In genomic region chr6:137645850-137646249, GRCh38 we compare ENCODE assay signal across 22 cellular contexts.
"Had no signal": no experiment of that assay in that cellular context is flagged by ENCODE, and none has a peak within 500 bp of the region (broad histone marks: within the 10 kb centered on the region; RNA-seq: fewer than 3 reads in every experiment).

No MANE protein-coding gene starts in this region.

- H3K27ac ChIP-seq: colonic mucosa, epithelial cell of prostate, foreskin keratinocyte, heart right ventricle, left lung, lower lobe of right lung had no signal

- H3K4me3 Mint-ChIP-seq: dendritic cell treated with granulocyte-macrophage colony-stimulating factor and Interleukin-4, amounts not matched to agents 40 ng/mL and 50 ng/mL, for 4 days; effector memory CD8-positive, alpha-beta T cell; endodermal cell; mesothelial cell of epicardium; naive B cell had no signal

- H3K9me3 Mint-ChIP-seq: dendritic cell treated with granulocyte-macrophage colony-stimulating factor and Interleukin-4, amounts not matched to agents 40 ng/mL and 50 ng/mL, for 4 days; effector memory CD8-positive, alpha-beta T cell; endodermal cell had no signal

- H3K36me3 ChIP-seq: colonic mucosa, heart right ventricle, left lung, lower lobe of right lung had no signal

- H3K27me3 ChIP-seq: colonic mucosa, foreskin keratinocyte, heart right ventricle, left lung had no signal

- H3K27ac Mint-ChIP-seq: dendritic cell treated with granulocyte-macrophage colony-stimulating factor and Interleukin-4, amounts not matched to agents 40 ng/mL and 50 ng/mL, for 4 days; effector memory CD8-positive, alpha-beta T cell; endodermal cell; mesothelial cell of epicardium; naive B cell had no signal

- H3K9me3 ChIP-seq: colonic mucosa, heart right ventricle, left lung, lower lobe of right lung, mucosa of descending colon had no signal

- H3K4me3 ChIP-seq: colonic mucosa, heart right ventricle, left lung, lower lobe of right lung, mucosa of descending colon had no signal

- H3K4me1 Mint-ChIP-seq: endodermal cell, naive B cell had no signal

- ATAC-seq: effector memory CD8-positive, alpha-beta T cell; esophagus mucosa; foreskin keratinocyte; left cardiac atrium; left lung; left ventricle myocardium superior; lower lobe of right lung; mucosa of descending colon had no signal

- DNase-seq: colonic mucosa; cortex of kidney; effector CD8-positive, alpha-beta T cell; effector memory CD8-positive, alpha-beta T cell; endodermal cell; erythroblast; foreskin keratinocyte; glutamatergic neuron; head of caudate nucleus; heart right ventricle; hippocampal formation; left cardiac atrium; left lung; left ventricle myocardium superior; lower lobe of right lung; mesenchymal stem cell; mucosa of descending colon; naive B cell had no signal

- H3K4me1 ChIP-seq: colonic mucosa, foreskin keratinocyte, left lung, lower lobe of right lung had no signal
